In the genomic region with DNA sequence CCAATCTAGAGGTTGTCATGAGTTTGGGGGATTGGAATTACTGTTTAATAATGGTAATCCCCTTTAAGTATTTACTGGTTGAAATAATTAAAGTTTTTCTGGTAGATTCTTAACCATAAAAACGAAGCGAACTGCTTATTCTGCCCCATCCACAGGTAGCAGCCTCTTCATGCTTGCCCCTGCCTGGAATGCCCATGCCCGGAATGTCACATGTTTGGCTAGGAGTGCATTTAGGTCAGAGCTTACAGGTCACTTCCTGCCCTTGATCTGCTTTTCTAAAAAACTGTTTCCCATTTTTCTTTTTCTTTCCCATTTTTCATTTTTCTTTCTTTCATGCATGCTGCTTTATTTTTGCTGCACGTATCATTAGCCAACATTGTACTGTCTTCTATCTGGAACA, we compare ENCODE assay signal across 21 cellular contexts.
DNase-seq lines count a peak whose midpoint lies in the region; ATAC-seq and TF ChIP-seq lines count a peak whose summit lies in the region.
"Had no signal": no experiment of that assay in that cellular context is flagged by ENCODE, and none has a peak within 500 bp of the region (broad histone marks: within the 10 kb centered on the region; RNA-seq: fewer than 3 reads in every experiment).

No MANE protein-coding gene starts in this region.

- peaks cover 74% of the 10 kb centered on the region for H3K36me3 Mint-ChIP-seq in GM23338 (ENCODE audit: low read depth)
- peaks cover 19% of the 10 kb centered on the region for H3K36me3 Mint-ChIP-seq in chondrocyte (ENCODE audit: low read depth)
- H3K36me3 Mint-ChIP-seq: CD4-positive, alpha-beta memory T cell; immature natural killer cell; naive B cell had no signal

- no peak overlapping the region for H2AK5ac ChIP-seq in mesendoderm (ENCODE audit: low read length)

- H3K27me3 ChIP-seq in GM23338 (ENCODE audit: insufficient read depth) (no peaks in the 10 kb centered on the region), mesendoderm (ENCODE audit: insufficient read depth, low read length, poor library complexity) (no peaks in the 10 kb centered on the region), thoracic aorta (replicated peaks; ENCODE audit: insufficient read depth) (no peaks in the 10 kb centered on the region)
- H3K27me3 ChIP-seq: ovary had no signal

- H3K18ac ChIP-seq in mesendoderm (ENCODE audit: low read length), result no peak overlapping the region

- no peak overlapping the region for H4K5ac ChIP-seq in mesendoderm (ENCODE audit: low read length)

- H4K20me1 ChIP-seq in GM23338 (replicated peaks; ENCODE audit: insufficient read depth), result no peaks in the 10 kb centered on the region

- H3K27me3 Mint-ChIP-seq in GM23338 (ENCODE audit: insufficient read depth, low read depth, poor library complexity) (no peaks in the 10 kb centered on the region), chondrocyte (ENCODE audit: low read depth) (no peaks in the 10 kb centered on the region)
- H3K27me3 Mint-ChIP-seq: activated CD4-positive, alpha-beta T cell treated with anti-CD3 and anti-CD28 coated beads, Interleukin-2, amount 10 ng/mL, durations not matched to agents 24 days and 14 days had no signal

- no peak overlapping the region for H4K8ac ChIP-seq in mesendoderm (ENCODE audit: low read depth, low read length)

- H3K36me3 ChIP-seq in GM23338 (ENCODE audit: insufficient read depth), result no peaks in the 10 kb centered on the region
- H3K36me3 ChIP-seq in mesendoderm (ENCODE audit: control insufficient read depth, insufficient read depth, low read length), result peaks cover 3% of the 10 kb centered on the region
- no peaks in the 10 kb centered on the region for H3K36me3 ChIP-seq in thoracic aorta
- H3K36me3 ChIP-seq: ovary had no signal

- H2BK15ac ChIP-seq in mesendoderm (replicated peaks; ENCODE audit: low read depth), result no peak overlapping the region

- no peak overlapping the region for H3K4ac ChIP-seq in mesendoderm (ENCODE audit: low read depth, low read length)

- H3K4me1 Mint-ChIP-seq in GM23338, result peaks cover 20% of the 10 kb centered on the region
- H3K4me1 Mint-ChIP-seq in chondrocyte (ENCODE audit: low read depth), result peaks cover 38% of the 10 kb centered on the region
- H3K4me1 Mint-ChIP-seq: activated CD4-positive, alpha-beta T cell treated with anti-CD3 and anti-CD28 coated beads, Interleukin-2, amount 10 ng/mL, durations not matched to agents 24 days and 14 days; CD4-positive, alpha-beta memory T cell; immature natural killer cell; naive B cell had no signal

- no peaks in the 10 kb centered on the region for H3F3A ChIP-seq in GM23338 (replicated peaks; ENCODE audit: low read depth)

- no CpG with 5 or more reads among the region's 4 CpGs for WGBS in mesendoderm (ENCODE audit: extremely low coverage, insufficient coverage, low lambda C conversion rate)

- H3K79me1 ChIP-seq in mesendoderm (ENCODE audit: low read length), result peaks cover 5% of the 10 kb centered on the region

- H3K23ac ChIP-seq in mesendoderm (ENCODE audit: low read length), result no peak overlapping the region

- H3K79me2 ChIP-seq in GM23338 (replicated peaks; ENCODE audit: insufficient read depth) (peaks cover 58% of the 10 kb centered on the region), mesendoderm (ENCODE audit: control insufficient read depth, insufficient read depth, low read length) (peaks cover 4% of the 10 kb centered on the region)

- no peaks in the 10 kb centered on the region for H3K9me3 Mint-ChIP-seq in GM23338
- no peaks in the 10 kb centered on the region for H3K9me3 Mint-ChIP-seq in chondrocyte (ENCODE audit: low read depth)
- H3K9me3 Mint-ChIP-seq: naive B cell had no signal

- peaks cover 5% of the 10 kb centered on the region; the same call in 1 of the 2 replicates for H3K9me2 ChIP-seq in GM23338 (ENCODE audit: insufficient read depth)

- peak overlapping the region; percentile 85; the same call in 1 of the 2 replicates for H3K27ac ChIP-seq in GM23338 (ENCODE audit: low read depth)
- H3K27ac ChIP-seq in mesendoderm (ENCODE audit: low read depth, low read length), result no peak overlapping the region
- H3K27ac ChIP-seq in thoracic aorta, result peak overlapping the region; percentile 77 to 86
- H3K27ac ChIP-seq: ovary had no signal

- H3K56ac ChIP-seq in mesendoderm (ENCODE audit: low read length), result no peak overlapping the region

- no peak overlapping the region for H3K9ac ChIP-seq in mesendoderm (ENCODE audit: low read length)

- no peak for TF ChIP-seq CTCF in GM23338 (conservative IDR thresholded peaks at IDR 0.05; ENCODE audit: low read depth in 2 of 2)
- no peak for TF ChIP-seq CTCF in chondrocyte (IDR thresholded peaks at IDR 0.05)
- TF ChIP-seq CTCF in thoracic aorta (IDR thresholded peaks at IDR 0.05), result no peak

- ATAC-seq in GM23338 (no peak), thoracic aorta (ENCODE audit: insufficient number of reproducible peaks, low FRiP score, low read depth) (no peak), GM18505 (IDR thresholded peaks at IDR 0.05; ENCODE audit: unreplicated experiment) (no peak), GM18517 (IDR thresholded peaks at IDR 0.05; ENCODE audit: unreplicated experiment) (no peak)
- ATAC-seq: sciatic nerve had no signal

- H3K4me3 Mint-ChIP-seq in GM23338 (no peak overlapping the region), chondrocyte (ENCODE audit: unreplicated experiment) (no peak overlapping the region)
- H3K4me3 Mint-ChIP-seq: activated CD4-positive, alpha-beta T cell treated with anti-CD3 and anti-CD28 coated beads, Interleukin-2, amount 10 ng/mL, durations not matched to agents 24 days and 14 days; CD4-positive, alpha-beta memory T cell; immature natural killer cell; naive B cell; stimulated activated naive CD8-positive, alpha-beta T cell treated with anti-CD3 and anti-CD28 coated beads, Interleukin-15, Interleukin-2, amounts not matched to agents 100 ng/mL and 50 ng/mL, for 24 hours had no signal

- TF ChIP-seq POLR2A in GM18505 (IDR thresholded peaks at IDR 0.05; ENCODE audit: borderline replicate concordance, extremely low read depth, insufficient read depth, insufficient read length), result no peak

- no peak overlapping the region for H2AFZ ChIP-seq in GM23338

- no peaks in the 10 kb centered on the region for H3K9me3 ChIP-seq in thoracic aorta
- H3K9me3 ChIP-seq: ovary had no signal

- H3K27ac Mint-ChIP-seq in GM23338 (peak overlapping the region; percentile 29; the same call in 1 of the 2 replicates), chondrocyte (ENCODE audit: unreplicated experiment) (peak overlapping the region; percentile 95)
- H3K27ac Mint-ChIP-seq: activated CD4-positive, alpha-beta T cell treated with anti-CD3 and anti-CD28 coated beads, Interleukin-2, amount 10 ng/mL, durations not matched to agents 24 days and 14 days; CD4-positive, alpha-beta memory T cell; immature natural killer cell; naive B cell; stimulated activated naive CD8-positive, alpha-beta T cell treated with anti-CD3 and anti-CD28 coated beads, Interleukin-15, Interleukin-2, amounts not matched to agents 100 ng/mL and 50 ng/mL, for 24 hours had no signal

- DNase-seq in GM23338 (ENCODE audit: low spot score), result peak; percentile 49
- DNase-seq in chondrocyte (ENCODE audit: low spot score), result no peak
- peak; percentile 64 for DNase-seq in mesendoderm
- DNase-seq in thoracic aorta (ENCODE audit: low spot score), result no peak
- DNase-seq in NOMO-1 treated with dmso at 0.1 percent for 144 hours (lab: John Stamatoyannopoulos, UW; ENCODE audit: unreplicated experiment), result no peak
- DNase-seq in hepatic stellate cell (ENCODE audit: low spot score), result no peak
- DNase-seq: activated CD4-positive, alpha-beta T cell treated with anti-CD3 and anti-CD28 coated beads, Interleukin-2, amount 10 ng/mL, durations not matched to agents 24 days and 14 days; caudate nucleus; CD4-positive, alpha-beta memory T cell; immature natural killer cell; naive B cell; NCI-H1417 treated with DMSO at 0.1 percent for 48 hours; NCI-H69; ovary; SIG-M5; stimulated activated CD4-positive, alpha-beta T cell treated with anti-CD3 and anti-CD28 coated beads, Interleukin-2, amount 100 ng/mL, for 48 hours; T-helper 1 cell had no signal

- H3K4me2 ChIP-seq in GM23338 (no peak overlapping the region), mesendoderm (ENCODE audit: low read length) (no peak overlapping the region)

- no peak overlapping the region for H2BK120ac ChIP-seq in mesendoderm (ENCODE audit: low read depth, low read length)

- H3K4me3 ChIP-seq in GM23338, result no peak overlapping the region
- H3K4me3 ChIP-seq in mesendoderm (ENCODE audit: low read length), result no peak overlapping the region
- no peak overlapping the region for H3K4me3 ChIP-seq in thoracic aorta
- H3K4me3 ChIP-seq: ovary had no signal

- H2BK5ac ChIP-seq in mesendoderm (ENCODE audit: low read length), result no peak overlapping the region

- H3K4me1 ChIP-seq in GM23338 (ENCODE audit: insufficient read depth) (0 out of 2 replicates have a peak, but pooled peaks cover 15% of the 10 kb centered on the region), mesendoderm (ENCODE audit: control insufficient read depth, low read depth, low read length) (no peaks in the 10 kb centered on the region), thoracic aorta (ENCODE audit: control insufficient read depth in 1 of 2, low read depth in 2 of 2) (peaks cover 10 to 31% of the 10 kb centered on the region in 2 donors)

TF ChIP-seq in GM23338, 12 proteins besides CTCF, POLR2A, EP300 and RAD21 (continues in another document):
- no peak for TF ChIP-seq ZNF331 (CRISPR knock-in tag; IDR thresholded peaks at IDR 0.05; ENCODE audit: low read depth)

Comparison
In these comparisons a context has a peak if more than half of its experiments do, and no peak if none do; other contexts are left out.
1. DNase-seq: peak in GM23338 (single experiment) and mesendoderm (single experiment); none in chondrocyte (single experiment), thoracic aorta (single experiment), NOMO-1 treated with dmso at 0.1 percent for 144 hours (single experiment) and hepatic stellate cell (single experiment).